9 cellular contexts compared by ENCODE assay signal in the genomic region with DNA sequence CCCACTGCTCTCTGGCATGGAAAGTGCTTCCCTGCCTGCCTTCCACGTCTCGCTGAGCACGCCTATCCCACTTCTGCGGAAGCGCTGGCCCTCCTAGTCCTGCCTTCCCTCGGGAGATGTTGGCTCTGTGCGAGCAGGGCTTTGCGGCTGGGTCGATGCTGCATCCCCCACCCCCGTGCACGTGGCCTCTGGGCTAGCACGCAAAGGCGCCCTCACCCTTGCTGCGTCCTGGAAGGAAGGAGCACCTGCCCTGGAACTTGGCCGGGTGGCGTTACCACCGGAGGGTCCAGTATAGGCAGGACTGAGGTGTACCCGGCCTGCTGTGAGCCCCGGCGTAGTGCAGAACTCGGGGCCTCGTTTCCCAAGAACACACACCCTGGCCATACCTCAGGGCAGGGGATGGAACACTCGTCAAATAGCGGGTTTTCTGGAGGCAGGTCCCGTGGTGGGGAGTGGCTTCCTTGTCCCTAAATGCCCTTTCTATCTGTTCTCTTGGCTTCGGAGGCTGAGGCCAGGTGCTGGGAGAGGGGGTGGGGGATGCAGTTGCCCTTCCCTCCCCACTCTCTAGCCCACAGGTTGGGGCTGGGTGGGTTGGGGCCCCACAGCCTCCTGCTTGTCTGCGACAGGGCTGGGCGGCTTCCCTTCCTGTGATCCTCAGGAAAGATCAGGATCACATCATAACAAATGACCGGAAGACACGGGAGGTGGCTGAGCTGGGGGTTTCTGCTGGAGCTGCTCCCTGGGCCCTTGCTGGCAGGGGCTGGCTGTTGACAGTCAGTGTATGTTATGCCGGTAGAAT. TPM values are rescaled to one million over a fixed set of nuclear protein-coding genes. Genes with fewer than 3 reads are reported as not detected.
DNase-seq lines count a peak whose midpoint lies in the region; ATAC-seq and TF ChIP-seq lines count a peak whose summit lies in the region.
"Had no signal": no experiment of that assay in that cellular context is flagged by ENCODE, and none has a peak within 500 bp of the region (broad histone marks: within the 10 kb centered on the region; RNA-seq: fewer than 3 reads in every experiment).

No MANE protein-coding gene starts in this region.

- POLR2A ChIA-PET in SK-N-SH (lab: Yijun Ruan, JAX) = interaction anchor here (2.1 kb wide), 1 partner anchor 24 kb away, joined by 6 read pairs; no protein-coding TSS in a partner anchor

- no peak for TF ChIP-seq EP300 in SK-N-SH (IDR thresholded peaks at IDR 0.05; ENCODE audit: borderline replicate concordance in 1 of 2, low read depth in 1 of 2, low read length in 1 of 2)

- DNase-seq in SK-N-SH (peak; percentile 91), dermis blood vessel endothelial cell (peak; percentile 57), lung microvascular endothelial cell (ENCODE audit: low read depth in 2 of 2) (peak; percentile 46 to 85), uterus (no peak), natural killer cell (no peak), T-helper 17 cell (no peak)

- no peak overlapping the region for H3K27ac Mint-ChIP-seq in natural killer cell
- H3K27ac Mint-ChIP-seq in T-helper 17 cell = no peak overlapping the region

- H3K9me3 Mint-ChIP-seq in natural killer cell = no peaks in the 10 kb centered on the region

- no peak overlapping the region for H3K4me3 Mint-ChIP-seq in natural killer cell
- no peak overlapping the region for H3K4me3 Mint-ChIP-seq in T-helper 17 cell

- H3K27me3 Mint-ChIP-seq in natural killer cell (ENCODE audit: low read depth in 2 of 2) = no peaks in the 10 kb centered on the region
- H3K27me3 Mint-ChIP-seq in T-helper 17 cell = no peaks in the 10 kb centered on the region

- ATAC-seq in SK-N-SH treated with all-trans-retinoic acid at 6 μM for 48 hours = no peak; the same call in 2 of the 3 replicates
- no peak for ATAC-seq in GM18517 (IDR thresholded peaks at IDR 0.05; ENCODE audit: unreplicated experiment)
- ATAC-seq in natural killer cell = no peak
- no peak for ATAC-seq in T-helper 17 cell
- ATAC-seq: left lobe of liver had no signal

- H3K4me3 ChIP-seq in SK-N-SH (ENCODE audit: low read depth in 2 of 2, low read length in 1 of 2) (no peak overlapping the region), uterus (no peak overlapping the region)

- WGBS in SK-N-SH (ENCODE audit: low lambda C conversion rate) = 85% methylated on average over 31 of the region's 31 CpGs

- no peaks in the 10 kb centered on the region; the same call in 1 of the 2 replicates for H3K79me2 ChIP-seq in SK-N-SH (ENCODE audit: insufficient read depth)

- 0 out of 2 replicates have a peak, but pooled peaks have one; percentile 6 for TF ChIP-seq RAD21 in SK-N-SH (IDR thresholded peaks at IDR 0.05; ENCODE audit: low read length)

- CTCF ChIA-PET in SK-N-SH (lab: Yijun Ruan, JAX) = interaction anchor here (1.3 to 2.7 kb wide), 3 partner anchors 12 to 49 kb away, joined by 4 to 10 read pairs (median 6); no protein-coding TSS in a partner anchor

- H3K9ac ChIP-seq in SK-N-SH = no peak overlapping the region

- H3K4me1 ChIP-seq in SK-N-SH (ENCODE audit: control insufficient read depth in 1 of 2, insufficient read depth in 2 of 2, low read depth in 1 of 2, low read length in 1 of 2) = peaks cover 6 to 45% of the 10 kb centered on the region in 2 experiments; a peak in 1 of 4 replicates
- no peaks in the 10 kb centered on the region for H3K4me1 ChIP-seq in uterus

- H2AFZ ChIP-seq in SK-N-SH (ENCODE audit: low read depth) = no peak overlapping the region

- H3K27ac ChIP-seq in SK-N-SH (ENCODE audit: low read depth in 2 of 2, low read length in 1 of 2) = peak overlapping the region in 1 of 2 experiments; percentile 84; a peak in 2 of 4 replicates
- H3K27ac ChIP-seq in uterus = peak overlapping the region; percentile 44 to 60

- peaks cover 40% of the 10 kb centered on the region for H4K20me1 ChIP-seq in SK-N-SH (ENCODE audit: insufficient read depth)

- H3K4me1 Mint-ChIP-seq in natural killer cell (peaks cover 12 to 19% of the 10 kb centered on the region in 2 donors), T-helper 17 cell (peaks cover 8% of the 10 kb centered on the region)

- H3K9me3 ChIP-seq in SK-N-SH (no peaks in the 10 kb centered on the region), uterus (no peaks in the 10 kb centered on the region), T-helper 17 cell (ENCODE audit: control insufficient read depth, low read length, poor library complexity, severe bottlenecking) (no peaks in the 10 kb centered on the region)

- H3F3A ChIP-seq in SK-N-SH (replicated peaks; ENCODE audit: insufficient read depth) = no peaks in the 10 kb centered on the region

- no peaks in the 10 kb centered on the region for H3K36me3 ChIP-seq in SK-N-SH (replicated peaks in 1 of 2; ENCODE audit: control insufficient read depth in 1 of 2, insufficient read depth in 2 of 2, low read length in 1 of 2)
- no peaks in the 10 kb centered on the region for H3K36me3 ChIP-seq in uterus

- TF ChIP-seq POLR2A in uterus (IDR thresholded peaks at IDR 0.05) = no peak

- intact Hi-C loops in uterus (cut with DNase I; ENCODE audit: low total_unique reads) = no loop called here
- intact Hi-C loops in natural killer cell (cut with micrococcal nuclease) = no loop called here

- H3K9me2 ChIP-seq in SK-N-SH = no peaks in the 10 kb centered on the region

- H3K36me3 Mint-ChIP-seq in natural killer cell (no peaks in the 10 kb centered on the region), T-helper 17 cell (ENCODE audit: low read depth) (no peaks in the 10 kb centered on the region)

- H3K27me3 ChIP-seq in SK-N-SH (ENCODE audit: insufficient read depth) = no peaks in the 10 kb centered on the region
- no peaks in the 10 kb centered on the region for H3K27me3 ChIP-seq in uterus

- TF ChIP-seq CTCF in SK-N-SH (IDR thresholded peaks at IDR 0.05) (no peak), uterus (IDR thresholded peaks at IDR 0.05) (no peak), natural killer cell (IDR thresholded peaks at IDR 0.05) (no peak)

- H3K4me2 ChIP-seq in SK-N-SH = no peak overlapping the region

TF ChIP-seq in SK-N-SH, 30 proteins besides CTCF, POLR2A, EP300 and RAD21:
- TF ChIP-seq MXI1 (IDR thresholded peaks at IDR 0.05; ENCODE audit: low read depth, low read length) (peak; percentile 33; the same call in 1 of the 2 replicates), FOXJ3 (CRISPR knock-in tag; IDR thresholded peaks at IDR 0.05) (no peak), GATA2 (CRISPR knock-in tag; IDR thresholded peaks at IDR 0.05) (peak; percentile 17; the same call in 1 of the 2 replicates)
- TF ChIP-seq, protein P1, sequence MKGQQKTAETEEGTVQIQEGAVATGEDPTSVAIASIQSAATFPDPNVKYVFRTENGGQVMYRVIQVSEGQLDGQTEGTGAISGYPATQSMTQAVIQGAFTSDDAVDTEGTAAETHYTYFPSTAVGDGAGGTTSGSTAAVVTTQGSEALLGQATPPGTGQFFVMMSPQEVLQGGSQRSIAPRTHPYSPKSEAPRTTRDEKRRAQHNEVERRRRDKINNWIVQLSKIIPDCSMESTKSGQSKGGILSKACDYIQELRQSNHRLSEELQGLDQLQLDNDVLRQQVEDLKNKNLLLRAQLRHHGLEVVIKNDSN (IDR thresholded peaks at IDR 0.05; ENCODE audit: borderline replicate concordance, low read depth) = no peak

TF ChIP-seq in SK-N-SH treated with all-trans-retinoic acid at 6 μM for 48 hours, 23 proteins besides CTCF, POLR2A, EP300 and RAD21:
- no peak for TF ChIP-seq ZNF70 (CRISPR knock-in tag; IDR thresholded peaks at IDR 0.05)
- no peak for TF ChIP-seq ZFP30 (CRISPR knock-in tag; IDR thresholded peaks at IDR 0.05)
- no peak for TF ChIP-seq RARB (CRISPR knock-in tag; IDR thresholded peaks at IDR 0.05)
- TF ChIP-seq ISL1 (CRISPR knock-in tag; IDR thresholded peaks at IDR 0.05) = no peak
- TF ChIP-seq SNAI2 (CRISPR knock-in tag; IDR thresholded peaks at IDR 0.05) = no peak
- no peak for TF ChIP-seq ARNTL (CRISPR knock-in tag; IDR thresholded peaks at IDR 0.05; ENCODE audit: borderline replicate concordance, low read depth)

RNA-seq across cellular contexts. Expression of gene BAIAP2, which starts 17.4 kb away (rescaled TPM):
- 15.5 and 19.8 TPM in 2 replicates for polyA plus RNA-seq in SK-N-SH (2012; rRNA removed)
- polyA plus RNA-seq in SK-N-SH (2012; cell fraction: cytosol; rRNA removed) = 10.3 and 14.6 TPM in 2 replicates
- 39.2 and 39.3 TPM in 2 replicates for polyA plus RNA-seq in SK-N-SH (2012; cell fraction: nucleus; rRNA removed)
- 27.7 and 53.9 TPM in 2 replicates for total RNA-seq in dermis blood vessel endothelial cell
- 21.8 and 57.7 TPM in 2 replicates for total RNA-seq in lung microvascular endothelial cell
- 10 to 100 TPM; 16.5 to 70.7 (median 45.8) TPM for total RNA-seq in uterus
- total RNA-seq in natural killer cell = 10 to 100 TPM in 2 of 3 donors, 1 to 10 TPM in 1; 6.7 to 12.3 (median 10.4) TPM
- 10 to 100 TPM; 11.0 to 13.9 TPM for total RNA-seq in T-helper 17 cell

Comparison
In these comparisons a context has a peak if more than half of its experiments do, and no peak if none do; other contexts are left out.
1. DNase-seq: peak in SK-N-SH (single experiment), dermis blood vessel endothelial cell (single experiment) and lung microvascular endothelial cell (2 of 2); none in uterus (0 of 2), natural killer cell (single experiment) and T-helper 17 cell (0 of 3).